In genomic region chr15:70435369-70435768, GRCh38 we compare ENCODE assay signal across 12 cellular contexts.
DNase-seq lines count a peak whose midpoint lies in the region; ATAC-seq and TF ChIP-seq lines count a peak whose summit lies in the region.
"Had no signal": no experiment of that assay in that cellular context is flagged by ENCODE, and none has a peak within 500 bp of the region (broad histone marks: within the 10 kb centered on the region; RNA-seq: fewer than 3 reads in every experiment).

No MANE protein-coding gene starts in this region.

- H4K20me1 ChIP-seq in neural progenitor cell (ENCODE audit: low read depth) = peaks cover 14% of the 10 kb centered on the region

- H3F3A ChIP-seq in neural progenitor cell (ENCODE audit: low read depth) = peaks cover 44% of the 10 kb centered on the region

- H3K4me3 ChIP-seq in NT2/D1 (ENCODE audit: insufficient read length, low read depth) (no peak overlapping the region), neural progenitor cell (no peak overlapping the region)

- H3K36me3 ChIP-seq in NT2/D1 (ENCODE audit: insufficient read depth, insufficient read length, low read length) (no peaks in the 10 kb centered on the region), neural progenitor cell (no peaks in the 10 kb centered on the region)

- H3K9me3 Mint-ChIP-seq in T-helper 2 cell treated with Interferon-gamma antibody and Interleukin-4, amounts not matched to agents 5 μg/mL and 100 μg/mL, for 36 hours = no peaks in the 10 kb centered on the region
- no peaks in the 10 kb centered on the region for H3K9me3 Mint-ChIP-seq in neural progenitor cell

- no peaks in the 10 kb centered on the region for H3K79me2 ChIP-seq in neural progenitor cell (ENCODE audit: low read depth)

- H3K27me3 Mint-ChIP-seq in T-helper 2 cell treated with Interferon-gamma antibody and Interleukin-4, amounts not matched to agents 5 μg/mL and 100 μg/mL, for 36 hours (ENCODE audit: low read depth) = peaks cover 15% of the 10 kb centered on the region
- H3K27me3 Mint-ChIP-seq in neural progenitor cell (ENCODE audit: insufficient read depth, low read depth) = peaks cover 5% of the 10 kb centered on the region

- no peak for DNase-seq in T-helper 2 cell treated with Interferon-gamma antibody and Interleukin-4, amounts not matched to agents 5 μg/mL and 100 μg/mL, for 36 hours (ENCODE audit: low spot score)
- DNase-seq in T-helper 2 cell = no peak
- DNase-seq in NT2/D1 (ENCODE audit: low read depth, low spot score) = no peak
- no peak for DNase-seq in neural progenitor cell (ENCODE audit: low spot score)
- no peak for DNase-seq in NCI-H187 treated with DMSO at 0.1 percent for 48 hours (lab: John Stamatoyannopoulos, UW)
- DNase-seq: EL; NK-92 treated with Interleukin-12 subunit alpha and Interleukin-12 subunit beta, amount 100 ng/mL, for 24 hours; stimulated activated CD4-positive, alpha-beta T cell treated with anti-CD3 and anti-CD28 coated beads, Interleukin-1b, Interleukin-23, amount 100 ng/mL, for 48 hours had no signal

- H3K27me3 ChIP-seq in NT2/D1 (ENCODE audit: insufficient read depth, insufficient read length) (peaks cover under 1% of the 10 kb centered on the region), neural progenitor cell (no peaks in the 10 kb centered on the region)

- H3K9ac ChIP-seq in NT2/D1 (ENCODE audit: insufficient read length, low read depth) (peak overlapping the region; percentile 9), neural progenitor cell (no peak overlapping the region)

- ATAC-seq in HG02623 (IDR thresholded peaks at IDR 0.05; ENCODE audit: unreplicated experiment) (peak; percentile 47), SK-N-SH treated with all-trans-retinoic acid at 6 μM for 48 hours (no peak), HG03025 (IDR thresholded peaks at IDR 0.05; ENCODE audit: low FRiP score, unreplicated experiment) (no peak)
- ATAC-seq: left colon had no signal

- TF ChIP-seq CTCF in neural progenitor cell (IDR thresholded peaks at IDR 0.05) = no peak

- H3K4me3 Mint-ChIP-seq in T-helper 2 cell treated with Interferon-gamma antibody and Interleukin-4, amounts not matched to agents 5 μg/mL and 100 μg/mL, for 36 hours = peak overlapping the region; percentile 19
- H3K4me3 Mint-ChIP-seq in neural progenitor cell = no peak overlapping the region

- H3K36me3 Mint-ChIP-seq in T-helper 2 cell treated with Interferon-gamma antibody and Interleukin-4, amounts not matched to agents 5 μg/mL and 100 μg/mL, for 36 hours (ENCODE audit: low read depth) = no peaks in the 10 kb centered on the region
- H3K36me3 Mint-ChIP-seq in neural progenitor cell = no peaks in the 10 kb centered on the region

- no peak overlapping the region for H3K27ac ChIP-seq in neural progenitor cell

- peak overlapping the region; percentile 58 for H3K4me2 ChIP-seq in neural progenitor cell

- H3K4me1 Mint-ChIP-seq in T-helper 2 cell treated with Interferon-gamma antibody and Interleukin-4, amounts not matched to agents 5 μg/mL and 100 μg/mL, for 36 hours (ENCODE audit: low read depth) = peaks cover 15% of the 10 kb centered on the region
- H3K4me1 Mint-ChIP-seq in neural progenitor cell = peaks cover 54% of the 10 kb centered on the region

- H3K9me3 ChIP-seq in NT2/D1 (ENCODE audit: insufficient read depth, low read length) = no peaks in the 10 kb centered on the region
- no peaks in the 10 kb centered on the region for H3K9me3 ChIP-seq in neural progenitor cell (ENCODE audit: low read depth)

- H3K27ac Mint-ChIP-seq in T-helper 2 cell treated with Interferon-gamma antibody and Interleukin-4, amounts not matched to agents 5 μg/mL and 100 μg/mL, for 36 hours = no peak overlapping the region
- no peak overlapping the region for H3K27ac Mint-ChIP-seq in neural progenitor cell

- H3K4me1 ChIP-seq in NT2/D1 (ENCODE audit: insufficient read depth, insufficient read length) = peaks cover 23% of the 10 kb centered on the region
- H3K4me1 ChIP-seq in neural progenitor cell = peaks cover 57% of the 10 kb centered on the region

- no peak overlapping the region for H2AFZ ChIP-seq in neural progenitor cell (replicated peaks)

TF ChIP-seq in SK-N-SH treated with all-trans-retinoic acid at 6 μM for 48 hours, 23 proteins besides CTCF, POLR2A, EP300 and RAD21:
- TF ChIP-seq TSHZ2 (CRISPR knock-in tag; IDR thresholded peaks at IDR 0.05) = no peak
- no peak for TF ChIP-seq CSDC2 (CRISPR knock-in tag; IDR thresholded peaks at IDR 0.05)
- no peak for TF ChIP-seq ZFP3 (CRISPR knock-in tag; IDR thresholded peaks at IDR 0.05)
- TF ChIP-seq POU6F1 (CRISPR knock-in tag; IDR thresholded peaks at IDR 0.05; ENCODE audit: borderline replicate concordance, low read depth) = no peak
- no peak for TF ChIP-seq ZNF70 (CRISPR knock-in tag; IDR thresholded peaks at IDR 0.05)
- no peak for TF ChIP-seq ESRRG (CRISPR knock-in tag; IDR thresholded peaks at IDR 0.05)
- TF ChIP-seq ZNF565 (CRISPR knock-in tag; conservative IDR thresholded peaks at IDR 0.05; ENCODE audit: low read depth) = no peak
- no peak for TF ChIP-seq ZNF8 (CRISPR knock-in tag; IDR thresholded peaks at IDR 0.05)
- no peak for TF ChIP-seq TCF4 (CRISPR knock-in tag; IDR thresholded peaks at IDR 0.05; ENCODE audit: borderline replicate concordance)
